14 cellular contexts compared by ENCODE assay signal in the genomic region with DNA sequence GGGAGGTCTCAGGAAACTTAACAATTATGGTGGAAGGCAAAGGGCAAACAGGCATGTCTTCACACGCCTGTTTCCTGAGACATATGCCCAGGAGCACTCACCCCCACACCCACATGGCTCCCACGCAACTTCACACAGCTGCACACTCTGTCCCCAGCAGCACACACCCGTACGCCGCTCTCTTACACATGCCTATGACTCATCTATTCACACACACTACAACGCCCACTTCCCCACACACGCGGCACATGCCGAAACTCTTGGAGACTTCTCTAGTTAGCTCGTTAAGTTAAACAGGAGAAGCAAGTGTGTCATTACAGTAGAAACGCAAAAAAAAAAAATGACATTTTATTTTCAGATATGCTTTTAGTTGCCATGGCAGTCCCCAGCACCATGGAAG. TPM values are rescaled to one million over a fixed set of nuclear protein-coding genes. Genes with fewer than 3 reads are reported as not detected.
DNase-seq lines count a peak whose midpoint lies in the region; ATAC-seq, FAIRE-seq and TF ChIP-seq lines count a peak whose summit lies in the region.
"Had no signal": no experiment of that assay in that cellular context is flagged by ENCODE, and none has a peak within 500 bp of the region (broad histone marks: within the 10 kb centered on the region; RNA-seq: fewer than 3 reads in every experiment).

No MANE protein-coding gene starts in this region.

- no peak overlapping the region for H3K18ac ChIP-seq in trophoblast cell (ENCODE audit: low read length)

- no peak overlapping the region for H3K4me2 ChIP-seq in trophoblast cell (ENCODE audit: low read length)

- H3K23ac ChIP-seq in trophoblast cell (ENCODE audit: low read length) = no peak overlapping the region

- FAIRE-seq in bronchial epithelial cell (lab: Jason Lieb, UNC) = peak; percentile 43

- no peak for DNase-seq in activated CD4-positive, alpha-beta T cell treated with anti-CD3 and anti-CD28 coated beads, Interleukin-2, amount 10 ng/mL, durations not matched to agents 24 days and 14 days
- no peak for DNase-seq in activated CD4-positive, alpha-beta T cell treated with anti-CD3 and anti-CD28 coated beads, Interleukin-2, amount 50 U/mL, for 48 hours
- DNase-seq in bronchial epithelial cell (ENCODE audit: low read depth) (peak; percentile 17), trophoblast cell (peak; percentile 29 to 40), osteocyte (ENCODE audit: extremely low spot score, unreplicated experiment) (no peak)
- DNase-seq: activated CD8-positive, alpha-beta memory T cell treated with anti-CD3 and anti-CD28 coated beads, Interleukin-2, amount 50 U/mL, for 4 hours; NCI-H146 had no signal

- WGBS in trophoblast cell (ENCODE audit: extremely low coverage, insufficient coverage, insufficient read length) = 100% methylated on average over 3 of the region's 11 CpGs

- H3K36me3 Mint-ChIP-seq in activated CD4-positive, alpha-beta T cell treated with anti-CD3 and anti-CD28 coated beads, Interleukin-2, amount 10 ng/mL, durations not matched to agents 24 days and 14 days (ENCODE audit: low read depth) = no peaks in the 10 kb centered on the region
- H3K36me3 Mint-ChIP-seq in osteocyte (ENCODE audit: unreplicated experiment) = no peaks in the 10 kb centered on the region

- no peak overlapping the region for H3K14ac ChIP-seq in trophoblast cell (ENCODE audit: low read length)

- no peaks in the 10 kb centered on the region for H3K79me2 ChIP-seq in trophoblast cell (ENCODE audit: control insufficient read depth, insufficient read depth, low read length, poor library complexity)

- H3K4me3 Mint-ChIP-seq in activated CD4-positive, alpha-beta T cell treated with anti-CD3 and anti-CD28 coated beads, Interleukin-2, amount 10 ng/mL, durations not matched to agents 24 days and 14 days = no peak overlapping the region
- H3K4me3 Mint-ChIP-seq in osteocyte (ENCODE audit: unreplicated experiment) = no peak overlapping the region

- H2BK12ac ChIP-seq in trophoblast cell (ENCODE audit: low read length) = no peak overlapping the region

- H3K27me3 ChIP-seq in bronchial epithelial cell (ENCODE audit: control insufficient read depth, insufficient read depth, low read length) (no peaks in the 10 kb centered on the region), trophoblast cell (ENCODE audit: insufficient read depth, low read length) (no peaks in the 10 kb centered on the region)
- H3K27me3 ChIP-seq: cardiac muscle cell, gastrocnemius medialis had no signal

- H3K4me3 ChIP-seq in bronchial epithelial cell (ENCODE audit: low read depth, low read length) = no peak overlapping the region
- no peak overlapping the region for H3K4me3 ChIP-seq in trophoblast cell (ENCODE audit: low read depth, low read length)
- H3K4me3 ChIP-seq: cardiac muscle cell, gastrocnemius medialis, thoracic aorta had no signal

- no peak overlapping the region for H4K91ac ChIP-seq in trophoblast cell (ENCODE audit: low read depth, low read length)

- no peak overlapping the region for H3K27ac ChIP-seq in trophoblast cell (ENCODE audit: low read depth, low read length)
- H3K27ac ChIP-seq: cardiac muscle cell, gastrocnemius medialis, thoracic aorta had no signal

- no peak overlapping the region for H3K4ac ChIP-seq in trophoblast cell (ENCODE audit: low read depth, low read length)

- intact Hi-C loops in activated CD4-positive, alpha-beta T cell treated with anti-CD3 and anti-CD28 coated beads, Interleukin-2, amount 10 ng/mL, durations not matched to agents 24 days and 14 days (cut with micrococcal nuclease) = no loop called here

- H3K27ac Mint-ChIP-seq in activated CD4-positive, alpha-beta T cell treated with anti-CD3 and anti-CD28 coated beads, Interleukin-2, amount 10 ng/mL, durations not matched to agents 24 days and 14 days = peak overlapping the region; percentile 27
- H3K27ac Mint-ChIP-seq in osteocyte (ENCODE audit: unreplicated experiment) = no peak overlapping the region

- ATAC-seq in HG03442 (IDR thresholded peaks at IDR 0.05; ENCODE audit: unreplicated experiment) = peak; percentile 67
- ATAC-seq in activated CD4-positive, CD25-positive, alpha-beta regulatory T cell treated with anti-CD3 and anti-CD28 coated beads, Interleukin-2, amount 50 U/mL, for 24 hours = no peak
- ATAC-seq in GM21529 (IDR thresholded peaks at IDR 0.05; ENCODE audit: unreplicated experiment) = no peak
- ATAC-seq: gastrocnemius medialis had no signal

- no peak overlapping the region for H4K12ac ChIP-seq in trophoblast cell (ENCODE audit: low read depth, low read length)

- no peak overlapping the region for H4K8ac ChIP-seq in trophoblast cell (ENCODE audit: low read depth, low read length)

- no peaks in the 10 kb centered on the region for H3K4me1 Mint-ChIP-seq in activated CD4-positive, alpha-beta T cell treated with anti-CD3 and anti-CD28 coated beads, Interleukin-2, amount 10 ng/mL, durations not matched to agents 24 days and 14 days
- no peaks in the 10 kb centered on the region for H3K4me1 Mint-ChIP-seq in osteocyte (ENCODE audit: unreplicated experiment)

- TF ChIP-seq CTCF in bronchial epithelial cell (IDR thresholded peaks at IDR 0.05; ENCODE audit: insufficient read depth, low read length, severe bottlenecking) (no peak), osteocyte (IDR thresholded peaks at IDR 0.05) (no peak)

- H2AFZ ChIP-seq in trophoblast cell (ENCODE audit: insufficient read depth, low read length, poor library complexity) = no peak overlapping the region

- H3K4me1 ChIP-seq in trophoblast cell (ENCODE audit: control insufficient read depth in 1 of 2, insufficient read depth in 2 of 2, low read length in 2 of 2) = no peaks in the 10 kb centered on the region
- H3K4me1 ChIP-seq: gastrocnemius medialis had no signal

- H3K36me3 ChIP-seq in bronchial epithelial cell (ENCODE audit: control insufficient read depth, insufficient read depth, low read length) (no peaks in the 10 kb centered on the region), trophoblast cell (ENCODE audit: control insufficient read depth in 1 of 2, insufficient read depth in 2 of 2, low read length in 2 of 2) (no peaks in the 10 kb centered on the region)
- H3K36me3 ChIP-seq: cardiac muscle cell, gastrocnemius medialis, thoracic aorta had no signal

- H2AK5ac ChIP-seq in trophoblast cell (ENCODE audit: low read length) = no peak overlapping the region

- no peaks in the 10 kb centered on the region for H3K79me1 ChIP-seq in trophoblast cell (ENCODE audit: low read length)

- H2BK120ac ChIP-seq in trophoblast cell (ENCODE audit: insufficient read depth, low read length, poor library complexity) = no peak overlapping the region

- H3K9me3 Mint-ChIP-seq in activated CD4-positive, alpha-beta T cell treated with anti-CD3 and anti-CD28 coated beads, Interleukin-2, amount 10 ng/mL, durations not matched to agents 24 days and 14 days = peaks cover 20% of the 10 kb centered on the region
- H3K9me3 Mint-ChIP-seq in osteocyte (ENCODE audit: unreplicated experiment) = peaks cover 21% of the 10 kb centered on the region

- no peaks in the 10 kb centered on the region for H3K27me3 Mint-ChIP-seq in activated CD4-positive, alpha-beta T cell treated with anti-CD3 and anti-CD28 coated beads, Interleukin-2, amount 10 ng/mL, durations not matched to agents 24 days and 14 days
- no peaks in the 10 kb centered on the region for H3K27me3 Mint-ChIP-seq in osteocyte (ENCODE audit: unreplicated experiment)

- peaks cover 2% of the 10 kb centered on the region for H3K9me3 ChIP-seq in trophoblast cell (ENCODE audit: insufficient read depth, low read depth, low read length)
- H3K9me3 ChIP-seq: gastrocnemius medialis, thoracic aorta had no signal

- H3K9ac ChIP-seq in trophoblast cell (ENCODE audit: low read length) = no peak overlapping the region

- H2BK5ac ChIP-seq in trophoblast cell (ENCODE audit: low read depth, low read length, poor library complexity) = no peak overlapping the region

RNA-seq across cellular contexts. Expression of a gene that starts 6.7 kb away (rescaled TPM):
- total RNA-seq in activated CD4-positive, alpha-beta T cell treated with anti-CD3 and anti-CD28 coated beads, Interleukin-2, amount 10 ng/mL, durations not matched to agents 24 days and 14 days = not detected in 2 replicates
- total RNA-seq in bronchial epithelial cell (not detected in 2 replicates), osteocyte (not detected in 2 replicates)
- 0.01 TPM in 2 replicates for polyA plus RNA-seq in trophoblast cell (2013)
- total RNA-seq: gastrocnemius medialis, mesenteric fat pad, thoracic aorta had no signal

Comparison
In these comparisons a context has a peak if more than half of its experiments do, and no peak if none do; other contexts are left out.
1. DNase-seq: peak in bronchial epithelial cell (single experiment) and trophoblast cell (2 of 2); none in activated CD4-positive, alpha-beta T cell treated with anti-CD3 and anti-CD28 coated beads, Interleukin-2, amount 10 ng/mL, durations not matched to agents 24 days and 14 days (single experiment), activated CD4-positive, alpha-beta T cell treated with anti-CD3 and anti-CD28 coated beads, Interleukin-2, amount 50 U/mL, for 48 hours (0 of 2) and osteocyte (single experiment).